In the genomic region with DNA sequence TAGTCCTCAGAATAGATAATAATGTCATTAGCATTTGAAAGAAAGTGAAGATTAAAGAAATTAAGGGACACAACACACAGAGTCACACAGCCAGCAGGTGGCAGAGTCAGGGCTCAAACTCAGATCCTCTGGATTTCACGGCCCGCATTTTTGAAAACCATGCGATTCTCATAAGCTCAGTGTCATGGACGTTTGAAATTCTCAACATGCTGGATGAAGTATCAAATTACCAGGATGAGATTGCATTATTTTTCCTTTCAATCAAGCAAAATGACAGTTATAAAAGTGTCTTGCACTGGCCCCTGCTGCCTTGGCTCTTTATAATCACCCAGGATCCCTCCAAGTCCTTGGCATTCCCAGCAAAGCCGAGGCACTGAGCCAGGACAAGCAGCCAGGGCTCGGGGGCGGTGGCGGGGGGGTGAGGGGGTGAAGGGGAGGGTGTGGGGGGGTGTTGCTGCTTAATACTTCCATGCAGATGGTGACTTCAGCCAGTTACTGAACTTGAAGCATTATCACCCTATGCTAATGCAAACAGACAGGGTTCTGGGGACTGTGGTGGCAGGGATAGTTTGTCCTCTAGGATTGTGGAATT, we compare ENCODE assay signal across 1 cellular context.
TF ChIP-seq lines count a peak whose summit lies in the region.

No MANE protein-coding gene starts in this region.

TF ChIP-seq in HepG2, 621 proteins besides CTCF, POLR2A, EP300 and RAD21 (continues in another document):
- TF ChIP-seq TBX3 (IDR thresholded peaks at IDR 0.05; ENCODE audit: borderline replicate concordance), result no peak
- TF ChIP-seq MTF1 (CRISPR knock-in tag; IDR thresholded peaks at IDR 0.05), result no peak
- no peak for TF ChIP-seq ZZZ3 (CRISPR knock-in tag; IDR thresholded peaks at IDR 0.05; ENCODE audit: borderline replicate concordance)
- TF ChIP-seq KLF16 (CRISPR knock-in tag; IDR thresholded peaks at IDR 0.05), result 0 out of 4 replicates have a peak, but pooled peaks of 1 of the 2 experiments have one; percentile 25
- TF ChIP-seq SAP130 (CRISPR knock-in tag; IDR thresholded peaks at IDR 0.05; ENCODE audit: low read depth), result 0 out of 2 replicates have a peak, but pooled peaks have one; percentile 39
- TF ChIP-seq FOXJ3 (CRISPR knock-in tag; IDR thresholded peaks at IDR 0.05; ENCODE audit: borderline replicate concordance), result no peak
- TF ChIP-seq XRCC5 (optimal IDR thresholded peaks at IDR 0.05; ENCODE audit: low read length), result peak; percentile 57
- TF ChIP-seq SIN3B (IDR thresholded peaks at IDR 0.05; ENCODE audit: low read length), result no peak; the same call in 1 of the 2 replicates
- peak; percentile 58; the same call in 1 of the 2 replicates for TF ChIP-seq ERF (CRISPR knock-in tag; IDR thresholded peaks at IDR 0.05)
- TF ChIP-seq STAG1 (CRISPR knock-in tag; IDR thresholded peaks at IDR 0.05), result peak; percentile 84
- TF ChIP-seq, protein P1, sequence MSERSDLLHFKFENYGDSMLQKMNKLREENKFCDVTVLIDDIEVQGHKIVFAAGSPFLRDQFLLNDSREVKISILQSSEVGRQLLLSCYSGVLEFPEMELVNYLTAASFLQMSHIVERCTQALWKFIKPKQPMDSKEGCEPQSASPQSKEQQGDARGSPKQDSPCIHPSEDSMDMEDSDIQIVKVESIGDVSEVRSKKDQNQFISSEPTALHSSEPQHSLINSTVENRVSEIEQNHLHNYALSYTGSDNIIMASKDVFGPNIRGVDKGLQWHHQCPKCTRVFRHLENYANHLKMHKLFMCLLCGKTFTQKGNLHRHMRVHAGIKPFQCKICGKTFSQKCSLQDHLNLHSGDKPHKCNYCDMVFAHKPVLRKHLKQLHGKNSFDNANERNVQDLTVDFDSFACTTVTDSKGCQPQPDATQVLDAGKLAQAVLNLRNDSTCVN (CRISPR knock-in tag; IDR thresholded peaks at IDR 0.05; ENCODE audit: borderline replicate concordance), result 0 out of 2 replicates have a peak, but pooled peaks have one; percentile 30
- TF ChIP-seq, protein P2, sequence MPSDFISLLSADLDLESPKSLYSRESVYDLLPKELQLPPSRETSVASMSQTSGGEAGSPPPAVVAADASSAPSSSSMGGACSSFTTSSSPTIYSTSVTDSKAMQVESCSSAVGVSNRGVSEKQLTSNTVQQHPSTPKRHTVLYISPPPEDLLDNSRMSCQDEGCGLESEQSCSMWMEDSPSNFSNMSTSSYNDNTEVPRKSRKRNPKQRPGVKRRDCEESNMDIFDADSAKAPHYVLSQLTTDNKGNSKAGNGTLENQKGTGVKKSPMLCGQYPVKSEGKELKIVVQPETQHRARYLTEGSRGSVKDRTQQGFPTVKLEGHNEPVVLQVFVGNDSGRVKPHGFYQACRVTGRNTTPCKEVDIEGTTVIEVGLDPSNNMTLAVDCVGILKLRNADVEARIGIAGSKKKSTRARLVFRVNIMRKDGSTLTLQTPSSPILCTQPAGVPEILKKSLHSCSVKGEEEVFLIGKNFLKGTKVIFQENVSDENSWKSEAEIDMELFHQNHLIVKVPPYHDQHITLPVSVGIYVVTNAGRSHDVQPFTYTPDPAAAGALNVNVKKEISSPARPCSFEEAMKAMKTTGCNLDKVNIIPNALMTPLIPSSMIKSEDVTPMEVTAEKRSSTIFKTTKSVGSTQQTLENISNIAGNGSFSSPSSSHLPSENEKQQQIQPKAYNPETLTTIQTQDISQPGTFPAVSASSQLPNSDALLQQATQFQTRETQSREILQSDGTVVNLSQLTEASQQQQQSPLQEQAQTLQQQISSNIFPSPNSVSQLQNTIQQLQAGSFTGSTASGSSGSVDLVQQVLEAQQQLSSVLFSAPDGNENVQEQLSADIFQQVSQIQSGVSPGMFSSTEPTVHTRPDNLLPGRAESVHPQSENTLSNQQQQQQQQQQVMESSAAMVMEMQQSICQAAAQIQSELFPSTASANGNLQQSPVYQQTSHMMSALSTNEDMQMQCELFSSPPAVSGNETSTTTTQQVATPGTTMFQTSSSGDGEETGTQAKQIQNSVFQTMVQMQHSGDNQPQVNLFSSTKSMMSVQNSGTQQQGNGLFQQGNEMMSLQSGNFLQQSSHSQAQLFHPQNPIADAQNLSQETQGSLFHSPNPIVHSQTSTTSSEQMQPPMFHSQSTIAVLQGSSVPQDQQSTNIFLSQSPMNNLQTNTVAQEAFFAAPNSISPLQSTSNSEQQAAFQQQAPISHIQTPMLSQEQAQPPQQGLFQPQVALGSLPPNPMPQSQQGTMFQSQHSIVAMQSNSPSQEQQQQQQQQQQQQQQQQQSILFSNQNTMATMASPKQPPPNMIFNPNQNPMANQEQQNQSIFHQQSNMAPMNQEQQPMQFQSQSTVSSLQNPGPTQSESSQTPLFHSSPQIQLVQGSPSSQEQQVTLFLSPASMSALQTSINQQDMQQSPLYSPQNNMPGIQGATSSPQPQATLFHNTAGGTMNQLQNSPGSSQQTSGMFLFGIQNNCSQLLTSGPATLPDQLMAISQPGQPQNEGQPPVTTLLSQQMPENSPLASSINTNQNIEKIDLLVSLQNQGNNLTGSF (CRISPR knock-in tag; IDR thresholded peaks at IDR 0.05), result no peak
- peak; percentile 97 for TF ChIP-seq SMC3 (IDR thresholded peaks at IDR 0.05; ENCODE audit: low read length)
- TF ChIP-seq SALL2 (CRISPR knock-in tag; IDR thresholded peaks at IDR 0.05), result no peak
- no peak for TF ChIP-seq MTA3 (CRISPR knock-in tag; IDR thresholded peaks at IDR 0.05)
- TF ChIP-seq, protein P3, sequence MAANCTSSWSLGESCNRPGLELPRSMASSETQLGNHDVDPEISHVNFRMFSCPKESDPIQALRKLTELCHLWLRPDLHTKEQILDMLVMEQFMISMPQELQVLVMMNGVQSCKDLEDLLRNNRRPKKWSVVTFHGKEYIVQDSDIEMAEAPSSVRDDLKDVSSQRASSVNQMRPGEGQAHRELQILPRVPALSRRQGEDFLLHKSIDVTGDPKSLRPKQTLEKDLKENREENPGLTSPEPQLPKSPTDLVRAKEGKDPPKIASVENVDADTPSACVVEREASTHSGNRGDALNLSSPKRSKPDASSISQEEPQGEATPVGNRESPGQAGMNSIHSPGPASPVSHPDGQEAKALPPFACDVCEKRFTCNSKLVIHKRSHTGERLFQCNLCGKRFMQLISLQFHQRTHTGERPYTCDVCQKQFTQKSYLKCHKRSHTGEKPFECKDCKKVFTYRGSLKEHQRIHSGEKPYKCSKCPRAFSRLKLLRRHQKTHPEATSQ (CRISPR knock-in tag; IDR thresholded peaks at IDR 0.05; ENCODE audit: borderline replicate concordance), result peak; percentile 71; the same call in 1 of the 2 replicates
- no peak for TF ChIP-seq THYN1 (CRISPR knock-in tag; IDR thresholded peaks at IDR 0.05; ENCODE audit: borderline replicate concordance, low read depth)
- 0 out of 3 replicates have a peak, but pooled peaks have one; percentile 60 for TF ChIP-seq MXI1 (IDR thresholded peaks at IDR 0.05; ENCODE audit: borderline replicate concordance, low read depth, low read length)
- TF ChIP-seq RFX5 (IDR thresholded peaks at IDR 0.05; ENCODE audit: low read depth, low read length), result no peak
- TF ChIP-seq, protein P4, sequence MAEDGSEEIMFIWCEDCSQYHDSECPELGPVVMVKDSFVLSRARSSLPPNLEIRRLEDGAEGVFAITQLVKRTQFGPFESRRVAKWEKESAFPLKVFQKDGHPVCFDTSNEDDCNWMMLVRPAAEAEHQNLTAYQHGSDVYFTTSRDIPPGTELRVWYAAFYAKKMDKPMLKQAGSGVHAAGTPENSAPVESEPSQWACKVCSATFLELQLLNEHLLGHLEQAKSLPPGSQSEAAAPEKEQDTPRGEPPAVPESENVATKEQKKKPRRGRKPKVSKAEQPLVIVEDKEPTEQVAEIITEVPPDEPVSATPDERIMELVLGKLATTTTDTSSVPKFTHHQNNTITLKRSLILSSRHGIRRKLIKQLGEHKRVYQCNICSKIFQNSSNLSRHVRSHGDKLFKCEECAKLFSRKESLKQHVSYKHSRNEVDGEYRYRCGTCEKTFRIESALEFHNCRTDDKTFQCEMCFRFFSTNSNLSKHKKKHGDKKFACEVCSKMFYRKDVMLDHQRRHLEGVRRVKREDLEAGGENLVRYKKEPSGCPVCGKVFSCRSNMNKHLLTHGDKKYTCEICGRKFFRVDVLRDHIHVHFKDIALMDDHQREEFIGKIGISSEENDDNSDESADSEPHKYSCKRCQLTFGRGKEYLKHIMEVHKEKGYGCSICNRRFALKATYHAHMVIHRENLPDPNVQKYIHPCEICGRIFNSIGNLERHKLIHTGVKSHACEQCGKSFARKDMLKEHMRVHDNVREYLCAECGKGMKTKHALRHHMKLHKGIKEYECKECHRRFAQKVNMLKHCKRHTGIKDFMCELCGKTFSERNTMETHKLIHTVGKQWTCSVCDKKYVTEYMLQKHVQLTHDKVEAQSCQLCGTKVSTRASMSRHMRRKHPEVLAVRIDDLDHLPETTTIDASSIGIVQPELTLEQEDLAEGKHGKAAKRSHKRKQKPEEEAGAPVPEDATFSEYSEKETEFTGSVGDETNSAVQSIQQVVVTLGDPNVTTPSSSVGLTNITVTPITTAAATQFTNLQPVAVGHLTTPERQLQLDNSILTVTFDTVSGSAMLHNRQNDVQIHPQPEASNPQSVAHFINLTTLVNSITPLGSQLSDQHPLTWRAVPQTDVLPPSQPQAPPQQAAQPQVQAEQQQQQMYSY (CRISPR knock-in tag; IDR thresholded peaks at IDR 0.05), result peak; percentile 74
- no peak for TF ChIP-seq ZBTB7A (CRISPR knock-in tag; IDR thresholded peaks at IDR 0.05)
- no peak for TF ChIP-seq ZNF619 (CRISPR knock-in tag; IDR thresholded peaks at IDR 0.05)
- 0 out of 2 replicates have a peak, but pooled peaks have one; percentile 42 for TF ChIP-seq TGIF2 (CRISPR knock-in tag; IDR thresholded peaks at IDR 0.05)
- TF ChIP-seq, protein P5, sequence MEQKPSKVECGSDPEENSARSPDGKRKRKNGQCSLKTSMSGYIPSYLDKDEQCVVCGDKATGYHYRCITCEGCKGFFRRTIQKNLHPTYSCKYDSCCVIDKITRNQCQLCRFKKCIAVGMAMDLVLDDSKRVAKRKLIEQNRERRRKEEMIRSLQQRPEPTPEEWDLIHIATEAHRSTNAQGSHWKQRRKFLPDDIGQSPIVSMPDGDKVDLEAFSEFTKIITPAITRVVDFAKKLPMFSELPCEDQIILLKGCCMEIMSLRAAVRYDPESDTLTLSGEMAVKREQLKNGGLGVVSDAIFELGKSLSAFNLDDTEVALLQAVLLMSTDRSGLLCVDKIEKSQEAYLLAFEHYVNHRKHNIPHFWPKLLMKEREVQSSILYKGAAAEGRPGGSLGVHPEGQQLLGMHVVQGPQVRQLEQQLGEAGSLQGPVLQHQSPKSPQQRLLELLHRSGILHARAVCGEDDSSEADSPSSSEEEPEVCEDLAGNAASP (CRISPR knock-in tag; IDR thresholded peaks at IDR 0.05; ENCODE audit: borderline replicate concordance), result peak; percentile 46; the same call in 1 of the 2 replicates
- TF ChIP-seq, protein P6, sequence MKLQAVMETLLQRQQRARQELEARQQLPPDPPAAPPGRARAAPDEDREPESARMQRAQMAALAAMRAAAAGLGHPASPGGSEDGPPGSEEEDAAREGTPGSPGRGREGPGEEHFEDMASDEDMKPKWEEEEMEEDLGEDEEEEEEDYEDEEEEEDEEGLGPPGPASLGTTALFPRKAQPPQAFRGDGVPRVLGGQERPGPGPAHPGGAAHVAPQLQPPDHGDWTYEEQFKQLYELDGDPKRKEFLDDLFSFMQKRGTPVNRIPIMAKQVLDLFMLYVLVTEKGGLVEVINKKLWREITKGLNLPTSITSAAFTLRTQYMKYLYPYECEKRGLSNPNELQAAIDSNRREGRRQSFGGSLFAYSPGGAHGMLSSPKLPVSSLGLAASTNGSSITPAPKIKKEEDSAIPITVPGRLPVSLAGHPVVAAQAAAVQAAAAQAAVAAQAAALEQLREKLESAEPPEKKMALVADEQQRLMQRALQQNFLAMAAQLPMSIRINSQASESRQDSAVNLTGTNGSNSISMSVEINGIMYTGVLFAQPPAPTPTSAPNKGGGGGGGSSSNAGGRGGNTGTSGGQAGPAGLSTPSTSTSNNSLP (IDR thresholded peaks at IDR 0.05; ENCODE audit: low read depth, low read length), result 0 out of 2 replicates have a peak, but pooled peaks have one; percentile 39
- peak; percentile 75; the same call in 1 of the 2 replicates for TF ChIP-seq SIX1 (CRISPR knock-in tag; IDR thresholded peaks at IDR 0.05; ENCODE audit: borderline replicate concordance)
- TF ChIP-seq, protein P7, sequence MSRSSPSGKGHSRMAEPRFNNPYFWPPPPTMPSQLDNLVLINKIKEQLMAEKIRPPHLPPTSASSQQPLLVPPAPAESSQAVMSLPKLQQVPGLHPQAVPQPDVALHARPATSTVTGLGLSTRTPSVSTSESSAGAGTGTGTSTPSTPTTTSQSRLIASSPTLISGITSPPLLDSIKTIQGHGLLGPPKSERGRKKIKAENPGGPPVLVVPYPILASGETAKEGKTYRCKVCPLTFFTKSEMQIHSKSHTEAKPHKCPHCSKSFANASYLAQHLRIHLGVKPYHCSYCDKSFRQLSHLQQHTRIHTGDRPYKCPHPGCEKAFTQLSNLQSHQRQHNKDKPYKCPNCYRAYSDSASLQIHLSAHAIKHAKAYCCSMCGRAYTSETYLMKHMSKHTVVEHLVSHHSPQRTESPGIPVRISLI (CRISPR knock-in tag; IDR thresholded peaks at IDR 0.05; ENCODE audit: borderline replicate concordance), result no peak; the same call in 1 of the 2 replicates
- TF ChIP-seq RXRB (CRISPR knock-in tag; IDR thresholded peaks at IDR 0.05; ENCODE audit: borderline replicate concordance), result peak; percentile 29; the same call in 1 of the 2 replicates
- TF ChIP-seq ZNF382 (CRISPR knock-in tag; IDR thresholded peaks at IDR 0.05; ENCODE audit: borderline replicate concordance), result no peak
- no peak for TF ChIP-seq ZSCAN12 (CRISPR knock-in tag; IDR thresholded peaks at IDR 0.05)
- no peak for TF ChIP-seq ATF1 (CRISPR knock-in tag; IDR thresholded peaks at IDR 0.05)
- TF ChIP-seq, protein P8, sequence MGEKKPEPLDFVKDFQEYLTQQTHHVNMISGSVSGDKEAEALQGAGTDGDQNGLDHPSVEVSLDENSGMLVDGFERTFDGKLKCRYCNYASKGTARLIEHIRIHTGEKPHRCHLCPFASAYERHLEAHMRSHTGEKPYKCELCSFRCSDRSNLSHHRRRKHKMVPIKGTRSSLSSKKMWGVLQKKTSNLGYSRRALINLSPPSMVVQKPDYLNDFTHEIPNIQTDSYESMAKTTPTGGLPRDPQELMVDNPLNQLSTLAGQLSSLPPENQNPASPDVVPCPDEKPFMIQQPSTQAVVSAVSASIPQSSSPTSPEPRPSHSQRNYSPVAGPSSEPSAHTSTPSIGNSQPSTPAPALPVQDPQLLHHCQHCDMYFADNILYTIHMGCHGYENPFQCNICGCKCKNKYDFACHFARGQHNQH (CRISPR knock-in tag; IDR thresholded peaks at IDR 0.05), result 0 out of 2 replicates have a peak, but pooled peaks have one; percentile 29
- no peak for TF ChIP-seq ZBTB3 (CRISPR knock-in tag; IDR thresholded peaks at IDR 0.05; ENCODE audit: borderline replicate concordance, low read depth)
- TF ChIP-seq, protein P9, sequence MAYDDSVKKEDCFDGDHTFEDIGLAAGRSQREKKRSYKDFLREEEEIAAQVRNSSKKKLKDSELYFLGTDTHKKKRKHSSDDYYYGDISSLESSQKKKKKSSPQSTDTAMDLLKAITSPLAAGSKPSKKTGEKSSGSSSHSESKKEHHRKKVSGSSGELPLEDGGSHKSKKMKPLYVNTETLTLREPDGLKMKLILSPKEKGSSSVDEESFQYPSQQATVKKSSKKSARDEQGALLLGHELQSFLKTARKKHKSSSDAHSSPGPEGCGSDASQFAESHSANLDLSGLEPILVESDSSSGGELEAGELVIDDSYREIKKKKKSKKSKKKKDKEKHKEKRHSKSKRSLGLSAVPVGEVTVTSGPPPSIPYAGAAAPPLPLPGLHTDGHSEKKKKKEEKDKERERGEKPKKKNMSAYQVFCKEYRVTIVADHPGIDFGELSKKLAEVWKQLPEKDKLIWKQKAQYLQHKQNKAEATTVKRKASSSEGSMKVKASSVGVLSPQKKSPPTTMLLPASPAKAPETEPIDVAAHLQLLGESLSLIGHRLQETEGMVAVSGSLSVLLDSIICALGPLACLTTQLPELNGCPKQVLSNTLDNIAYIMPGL (CRISPR knock-in tag; IDR thresholded peaks at IDR 0.05; ENCODE audit: borderline replicate concordance in 1 of 2, low read depth in 1 of 2), result no peak
- no peak for TF ChIP-seq MED8 (CRISPR knock-in tag; IDR thresholded peaks at IDR 0.05; ENCODE audit: insufficient replicate concordance)
- no peak for TF ChIP-seq ZNF232 (CRISPR knock-in tag; IDR thresholded peaks at IDR 0.05; ENCODE audit: borderline replicate concordance)
- no peak for TF ChIP-seq PCBP2 (optimal IDR thresholded peaks at IDR 0.05; ENCODE audit: low read depth, low read length, poor library complexity, severe bottlenecking)
- no peak for TF ChIP-seq GATAD2A (CRISPR knock-in tag; IDR thresholded peaks at IDR 0.05)
